In the genomic region with DNA sequence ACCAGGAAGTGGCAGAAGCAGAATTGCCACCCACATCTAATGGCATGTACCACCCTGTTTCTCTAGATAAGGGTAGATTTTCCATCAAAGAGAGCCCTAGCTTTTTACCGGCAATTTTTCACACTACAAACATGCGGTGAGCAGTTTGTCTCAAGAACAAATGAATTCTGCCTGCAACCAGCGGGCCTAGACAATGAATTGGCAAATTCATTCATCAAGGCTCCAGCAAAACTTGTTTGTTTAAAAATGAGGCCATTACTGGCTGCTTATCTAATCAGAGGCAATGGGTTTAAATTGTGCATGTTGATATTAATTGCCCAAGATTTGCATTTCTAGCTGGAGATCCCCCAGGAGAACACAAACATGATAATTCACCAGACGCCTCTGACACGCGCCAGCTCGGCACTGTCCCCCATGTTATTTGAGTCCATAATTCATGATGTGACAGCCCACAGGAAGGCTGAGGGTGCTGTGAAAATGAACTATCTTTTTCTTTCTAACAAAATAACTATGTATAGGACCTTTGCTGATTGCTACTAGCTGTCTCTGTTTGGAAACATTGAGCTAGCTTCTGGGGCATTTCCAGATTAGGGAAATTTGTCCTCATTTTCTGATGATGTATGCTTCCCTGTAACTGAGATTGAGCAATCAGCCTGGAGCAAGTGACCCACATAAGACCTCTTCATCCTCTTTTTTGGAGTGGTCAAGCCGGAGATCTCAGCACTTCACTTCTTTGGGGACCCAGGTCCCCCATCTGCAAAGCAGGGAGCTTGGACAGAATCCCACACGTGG, we compare ENCODE assay signal across 15 cellular contexts.
DNase-seq lines count a peak whose midpoint lies in the region; ATAC-seq and TF ChIP-seq lines count a peak whose summit lies in the region.
"Had no signal": no experiment of that assay in that cellular context is flagged by ENCODE, and none has a peak within 500 bp of the region (broad histone marks: within the 10 kb centered on the region; RNA-seq: fewer than 3 reads in every experiment).

No MANE protein-coding gene starts in this region.

- no peak overlapping the region for H3K27ac ChIP-seq in HEK293 (ENCODE audit: extremely low read depth, low read depth, low read length)
- H3K27ac ChIP-seq in right cardiac atrium (ENCODE audit: low read length) = peak overlapping the region; percentile 18
- H3K27ac ChIP-seq in stomach = peak overlapping the region in 4 of 5 donors; percentile 14 to 77 (median 65)
- H3K27ac ChIP-seq: psoas muscle had no signal

- CTCF ChIA-PET in HEK293 (lab: Yijun Ruan, JAX) = interaction anchor here (0.7 to 4.5 kb wide), 2 partner anchors 9 to 25 kb away, joined by 3 to 25 read pairs; no protein-coding TSS in a partner anchor

- H3K36me3 ChIP-seq in HEK293 (ENCODE audit: control insufficient read depth in 2 of 2, insufficient read depth in 1 of 2, low read length in 2 of 2) (no peaks in the 10 kb centered on the region), stomach (no peaks in the 10 kb centered on the region)

- no peak for TF ChIP-seq POLR2A in stomach (IDR thresholded peaks at IDR 0.05)

- ATAC-seq in right cardiac atrium = peak; percentile 62 to 79
- ATAC-seq in HG02623 (IDR thresholded peaks at IDR 0.05; ENCODE audit: unreplicated experiment) = no peak

- no peak for TF ChIP-seq CTCF in HEK293 (tag by site-specific recombination; IDR thresholded peaks at IDR 0.05)
- TF ChIP-seq CTCF in cardiac fibroblast (IDR thresholded peaks at IDR 0.05; ENCODE audit: low read depth, low read length) = no peak
- TF ChIP-seq CTCF in stomach (IDR thresholded peaks at IDR 0.05) = no peak

- 43% methylated on average over 9 of the region's 9 CpGs for WGBS in right cardiac atrium
- 24 to 32% (median 30%) methylated on average over 9 of the region's 9 CpGs for WGBS in stomach, 5 donors

- H3K4me3 ChIP-seq in HEK293 (ENCODE audit: low read depth, low read length) (no peak overlapping the region), cardiac fibroblast (replicated peaks in 1 of 2; ENCODE audit: low read depth in 2 of 2, low read length in 2 of 2) (no peak overlapping the region), right cardiac atrium (ENCODE audit: low read length) (no peak overlapping the region), stomach (no peak overlapping the region)
- H3K4me3 ChIP-seq: psoas muscle had no signal

- no peak for TF ChIP-seq EP300 in stomach (IDR thresholded peaks at IDR 0.05)

- POLR2A ChIA-PET in HEK293 (lab: Yijun Ruan, JAX) = no interaction called here

- intact Hi-C loops in right cardiac atrium (cut with DNase I) = no loop called here
- intact Hi-C loops in stomach (cut with DNase I; ENCODE audit: low total_unique reads) = no loop called here

- H3K4me1 ChIP-seq in HEK293 (ENCODE audit: control insufficient read depth, insufficient read depth, low read length) = no peaks in the 10 kb centered on the region; the same call in 1 of the 2 replicates
- no peaks in the 10 kb centered on the region for H3K4me1 ChIP-seq in right cardiac atrium (ENCODE audit: control insufficient read depth, insufficient read depth, low read length)
- H3K4me1 ChIP-seq in stomach = peaks cover 18 to 60% (median 35%) of the 10 kb centered on the region in 4 donors
- H3K4me1 ChIP-seq: psoas muscle had no signal

- H3K27me3 ChIP-seq in right cardiac atrium (ENCODE audit: control insufficient read depth, insufficient read depth) = no peaks in the 10 kb centered on the region
- H3K27me3 ChIP-seq in stomach = peaks cover 0 to 13% (median 0%) of the 10 kb centered on the region in 3 donors

- no peaks in the 10 kb centered on the region for H3K9me3 ChIP-seq in HEK293 (ENCODE audit: control insufficient read depth, insufficient read depth, low read depth, low read length)
- no peaks in the 10 kb centered on the region for H3K9me3 ChIP-seq in right cardiac atrium (ENCODE audit: control insufficient read depth, low read length)
- no peaks in the 10 kb centered on the region for H3K9me3 ChIP-seq in stomach
- H3K9me3 ChIP-seq: psoas muscle had no signal

- peak; percentile 69 to 84 for DNase-seq in cardiac fibroblast (ENCODE audit: low read depth in 2 of 2)
- DNase-seq in right cardiac atrium = peak in 2 of 3 donors; percentile 72 to 74
- no peak for DNase-seq in stomach
- no peak for DNase-seq in stimulated activated CD4-positive, alpha-beta T cell treated with anti-CD3 and anti-CD28 coated beads, Interleukin-15, amount 100 ng/mL, for 24 hours
- DNase-seq in A172 (ENCODE audit: low spot score) = no peak
- DNase-seq in NCI-H1694 treated with DMSO at 0.1 percent for 48 hours (lab: John Stamatoyannopoulos, UW) = no peak
- DNase-seq: activated naive CD8-positive, alpha-beta T cell treated with anti-CD3 and anti-CD28 coated beads for 36 hours; Calu3; effector CD8-positive, alpha-beta T cell; hypothalamus; NCI-H1105; NCI-H446; psoas muscle had no signal

TF ChIP-seq in HEK293, 187 proteins besides CTCF, POLR2A, EP300 and RAD21:
- no peak for TF ChIP-seq EGR2 (tag by site-specific recombination; IDR thresholded peaks at IDR 0.05; ENCODE audit: low read depth)
- no peak for TF ChIP-seq ZNF48 (tag by site-specific recombination; IDR thresholded peaks at IDR 0.05)
- 0 out of 2 replicates have a peak, but pooled peaks have one; percentile 15 for TF ChIP-seq ZIC2 (tag by site-specific recombination; IDR thresholded peaks at IDR 0.05)
- TF ChIP-seq, protein P1, sequence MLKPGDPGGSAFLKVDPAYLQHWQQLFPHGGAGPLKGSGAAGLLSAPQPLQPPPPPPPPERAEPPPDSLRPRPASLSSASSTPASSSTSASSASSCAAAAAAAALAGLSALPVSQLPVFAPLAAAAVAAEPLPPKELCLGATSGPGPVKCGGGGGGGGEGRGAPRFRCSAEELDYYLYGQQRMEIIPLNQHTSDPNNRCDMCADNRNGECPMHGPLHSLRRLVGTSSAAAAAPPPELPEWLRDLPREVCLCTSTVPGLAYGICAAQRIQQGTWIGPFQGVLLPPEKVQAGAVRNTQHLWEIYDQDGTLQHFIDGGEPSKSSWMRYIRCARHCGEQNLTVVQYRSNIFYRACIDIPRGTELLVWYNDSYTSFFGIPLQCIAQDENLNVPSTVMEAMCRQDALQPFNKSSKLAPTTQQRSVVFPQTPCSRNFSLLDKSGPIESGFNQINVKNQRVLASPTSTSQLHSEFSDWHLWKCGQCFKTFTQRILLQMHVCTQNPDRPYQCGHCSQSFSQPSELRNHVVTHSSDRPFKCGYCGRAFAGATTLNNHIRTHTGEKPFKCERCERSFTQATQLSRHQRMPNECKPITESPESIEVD (tag by site-specific recombination; IDR thresholded peaks at IDR 0.05) = peak; percentile 46; the same call in 1 of the 2 replicates
TF ChIP-seq in HEK293: peak in this region for 2.

Comparison
In these comparisons a context has a peak if more than half of its experiments do, and no peak if none do; other contexts are left out.
1. DNase-seq: peak in cardiac fibroblast (2 of 2) and right cardiac atrium (2 of 3); none in stomach (single experiment), stimulated activated CD4-positive, alpha-beta T cell treated with anti-CD3 and anti-CD28 coated beads, Interleukin-15, amount 100 ng/mL, for 24 hours (single experiment), A172 (single experiment) and NCI-H1694 treated with DMSO at 0.1 percent for 48 hours (single experiment).